16 cellular contexts compared by ENCODE assay signal in the genomic region with DNA sequence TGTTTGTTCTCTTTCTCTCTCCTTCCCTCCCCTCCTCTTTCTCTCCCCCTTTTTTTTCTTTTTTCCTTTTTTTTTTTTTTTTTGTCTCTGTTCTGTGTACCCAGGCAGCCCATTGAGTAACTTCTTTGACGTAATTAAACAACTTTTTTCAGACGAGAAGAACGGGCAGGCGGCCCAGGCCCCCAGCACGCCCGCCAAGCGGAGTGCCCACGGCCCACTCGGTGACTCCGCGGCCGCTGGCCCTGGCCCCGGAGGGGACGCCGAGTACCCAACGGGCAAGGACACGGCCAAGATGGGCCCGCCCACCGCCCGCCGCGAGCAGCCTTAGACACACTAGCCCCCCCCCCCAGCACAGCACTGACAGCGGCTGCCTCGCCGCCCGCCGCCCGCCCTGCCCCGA. TPM values are rescaled to one million over a fixed set of nuclear protein-coding genes. Genes with fewer than 3 reads are reported as not detected.
A peak's percentile ranks its signal among the peaks of the same experiment; 100 is the strongest.
DNase-seq lines count a peak whose midpoint lies in the region; ATAC-seq, FAIRE-seq and TF ChIP-seq lines count a peak whose summit lies in the region.
"Had no signal": no experiment of that assay in that cellular context is flagged by ENCODE, and none has a peak within 500 bp of the region (broad histone marks: within the 10 kb centered on the region; RNA-seq: fewer than 3 reads in every experiment).

No MANE protein-coding gene starts in this region.

- peak; percentile 47 for DNase-seq in GM23248
- peak; percentile 77 for DNase-seq in fibroblast of gingiva (ENCODE audit: low read depth)
- DNase-seq in HepG2 (ENCODE audit: low spot score) = no peak
- DNase-seq in DMS 273 (lab: John Stamatoyannopoulos, UW; ENCODE audit: unreplicated experiment) = no peak
- no peak for DNase-seq in AML-193 (lab: John Stamatoyannopoulos, UW)
- DNase-seq in kidney tubule cell (ENCODE audit: low spot score) = no peak
- DNase-seq: activated effector memory CD4-positive, alpha-beta T cell treated with Interleukin-2 at 50 U/mL for 16 hours; KBM-7; naive thymus-derived CD8-positive, alpha-beta T cell; NCI-H1694 treated with DMSO at 0.1 percent for 48 hours; NCI-H82; small intestine had no signal

- CTCF ChIA-PET in HepG2 (lab: Yijun Ruan, JAX; ENCODE audit: low intra/inter-chr PET ratio, low total read pairs) = no interaction called here

- no peaks in the 10 kb centered on the region for H3K4me1 ChIP-seq in GM23248 (ENCODE audit: insufficient read depth)
- no peaks in the 10 kb centered on the region for H3K4me1 ChIP-seq in HepG2 (ENCODE audit: insufficient read depth, low read length)
- peaks cover 34% of the 10 kb centered on the region for H3K4me1 ChIP-seq in stomach smooth muscle (ENCODE audit: control insufficient read depth, insufficient read depth, low read length)

- H4K20me1 ChIP-seq in GM23248 (ENCODE audit: insufficient read depth) = no peaks in the 10 kb centered on the region
- no peaks in the 10 kb centered on the region for H4K20me1 ChIP-seq in HepG2 (ENCODE audit: insufficient read depth, low read length)

- H3K9ac ChIP-seq in GM23248 = no peak overlapping the region
- H3K9ac ChIP-seq in HepG2 (ENCODE audit: insufficient read depth, low read depth, low read length) = no peak overlapping the region
- peak overlapping the region in 1 of 2 donors; percentile 29 for H3K9ac ChIP-seq in stomach smooth muscle (ENCODE audit: low read length in 2 of 2)

- H3K4me3 ChIP-seq in GM23248 (no peak overlapping the region), HepG2 (replicated peaks in 1 of 3; ENCODE audit: insufficient read depth in 1 of 3, low read depth in 2 of 3, low read length in 3 of 3) (no peak overlapping the region), stomach smooth muscle (ENCODE audit: low read length in 2 of 2) (peak overlapping the region in 1 of 2 donors; percentile 57)
- H3K4me3 ChIP-seq: cardiac muscle cell had no signal

- WGBS in GM23248 (ENCODE audit: low coverage in 1 of 2, low lambda C conversion rate in 2 of 2, missing lambda C conversion rate in 2 of 2), 2 experiments = 26 to 34% methylated on average over 19 to 29 of the region's 29 CpGs
- 39% methylated on average over 15 of the region's 29 CpGs for WGBS in HepG2 (ENCODE audit: low lambda C conversion rate)

- H3F3A ChIP-seq in GM23248 (ENCODE audit: insufficient read depth) = no peaks in the 10 kb centered on the region

- no peak for TF ChIP-seq RAD21 in HepG2 (CRISPR knock-in tag; IDR thresholded peaks at IDR 0.05)

- no peak overlapping the region for H2AFZ ChIP-seq in GM23248
- H2AFZ ChIP-seq in HepG2 (ENCODE audit: low read length) = no peak overlapping the region

- no peaks in the 10 kb centered on the region for H3K9me3 ChIP-seq in GM23248 (ENCODE audit: low read depth)
- H3K9me3 ChIP-seq in HepG2 (ENCODE audit: low read length) = peaks cover 7% of the 10 kb centered on the region; the same call in 1 of the 2 replicates
- H3K9me3 ChIP-seq in stomach smooth muscle (ENCODE audit: control insufficient read depth in 2 of 2, low read length in 2 of 2) = no peaks in the 10 kb centered on the region

- BruUV-seq in HepG2 (replicated peaks; lab: Mats Ljungman, UMichigan) = no TSS peak

- TF ChIP-seq POLR2A in HepG2 (IDR thresholded peaks at IDR 0.05; ENCODE audit: insufficient read depth in 1 of 2, low read depth in 2 of 2, low read length in 2 of 2) = no peak

- peaks cover 5% of the 10 kb centered on the region; the same call in 1 of the 2 replicates for H3K27me3 ChIP-seq in GM23248 (replicated peaks; ENCODE audit: insufficient read depth)
- H3K27me3 ChIP-seq in HepG2 (ENCODE audit: control insufficient read depth in 1 of 2, insufficient read depth in 2 of 2, low read length in 2 of 2) = peaks cover 1 to 6% of the 10 kb centered on the region in 2 experiments; a peak in 1 of 5 replicates
- no peaks in the 10 kb centered on the region for H3K27me3 ChIP-seq in stomach smooth muscle (ENCODE audit: control insufficient read depth in 1 of 2, insufficient read depth in 2 of 2, low read length in 2 of 2)
- H3K27me3 ChIP-seq: cardiac muscle cell had no signal

- H3K36me3 ChIP-seq in GM23248 (ENCODE audit: low read depth) = no peaks in the 10 kb centered on the region
- H3K36me3 ChIP-seq in HepG2 (replicated peaks in 1 of 2; ENCODE audit: control insufficient read depth in 1 of 2, insufficient read depth in 2 of 2, low read length in 2 of 2) = no peaks in the 10 kb centered on the region
- H3K36me3 ChIP-seq in stomach smooth muscle (ENCODE audit: control insufficient read depth in 2 of 2, insufficient read depth in 2 of 2, low read length in 2 of 2) = peaks cover 0 to 2% of the 10 kb centered on the region in 2 donors
- H3K36me3 ChIP-seq: cardiac muscle cell had no signal

- no peaks in the 10 kb centered on the region for H3K9me2 ChIP-seq in GM23248 (ENCODE audit: insufficient read depth)

- intact Hi-C loops in HepG2 (cut with micrococcal nuclease; ENCODE audit: unreplicated experiment) = no loop called here

- no peak for FAIRE-seq in HepG2 (lab: Jason Lieb, UNC)
- FAIRE-seq: endothelial cell of umbilical vein, small intestine had no signal

- no peak for ATAC-seq in HepG2
- no peak for ATAC-seq in HG03139 (IDR thresholded peaks at IDR 0.05; ENCODE audit: unreplicated experiment)
- ATAC-seq: naive thymus-derived CD8-positive, alpha-beta T cell had no signal

- H3K4me2 ChIP-seq in GM23248 (ENCODE audit: unreplicated experiment) (peak overlapping the region; percentile 28), HepG2 (ENCODE audit: low read depth, low read length) (no peak overlapping the region)

- POLR2A ChIA-PET in HepG2 (lab: Yijun Ruan, JAX) = no interaction called here

- TF ChIP-seq CTCF in HepG2 (CRISPR knock-in tag; IDR thresholded peaks at IDR 0.05) = no peak

- no peak for TF ChIP-seq EP300 in HepG2 (IDR thresholded peaks at IDR 0.05; ENCODE audit: low read depth in 2 of 2, low read length in 2 of 2)
- no peak for TF ChIP-seq EP300 in HepG2 (CRISPR knock-in tag; IDR thresholded peaks at IDR 0.05; ENCODE audit: borderline replicate concordance)

- H3K79me2 ChIP-seq in GM23248 (ENCODE audit: insufficient read depth) (no peaks in the 10 kb centered on the region), HepG2 (ENCODE audit: insufficient read depth, low read length) (no peaks in the 10 kb centered on the region)

- H3K27ac ChIP-seq in GM23248 (no peak overlapping the region), HepG2 (ENCODE audit: extremely low read length, insufficient read depth, low read length) (no peak overlapping the region), stomach smooth muscle (ENCODE audit: low read length) (peak overlapping the region; percentile 80)
- H3K27ac ChIP-seq: cardiac muscle cell had no signal

- in situ Hi-C loops in GM23248 (cut with MboI) = no loop called here
- in situ Hi-C loops in HepG2 (cut with HindIII; ENCODE audit: extremely low pct_ligation_motif_present, low pct_unique_long_range_greater_than_20kb) = no loop called here

TF ChIP-seq in HepG2, 621 proteins besides CTCF, POLR2A, EP300 and RAD21:
- TF ChIP-seq SAP130 (CRISPR knock-in tag; IDR thresholded peaks at IDR 0.05; ENCODE audit: low read depth) = no peak
- TF ChIP-seq, protein P1, sequence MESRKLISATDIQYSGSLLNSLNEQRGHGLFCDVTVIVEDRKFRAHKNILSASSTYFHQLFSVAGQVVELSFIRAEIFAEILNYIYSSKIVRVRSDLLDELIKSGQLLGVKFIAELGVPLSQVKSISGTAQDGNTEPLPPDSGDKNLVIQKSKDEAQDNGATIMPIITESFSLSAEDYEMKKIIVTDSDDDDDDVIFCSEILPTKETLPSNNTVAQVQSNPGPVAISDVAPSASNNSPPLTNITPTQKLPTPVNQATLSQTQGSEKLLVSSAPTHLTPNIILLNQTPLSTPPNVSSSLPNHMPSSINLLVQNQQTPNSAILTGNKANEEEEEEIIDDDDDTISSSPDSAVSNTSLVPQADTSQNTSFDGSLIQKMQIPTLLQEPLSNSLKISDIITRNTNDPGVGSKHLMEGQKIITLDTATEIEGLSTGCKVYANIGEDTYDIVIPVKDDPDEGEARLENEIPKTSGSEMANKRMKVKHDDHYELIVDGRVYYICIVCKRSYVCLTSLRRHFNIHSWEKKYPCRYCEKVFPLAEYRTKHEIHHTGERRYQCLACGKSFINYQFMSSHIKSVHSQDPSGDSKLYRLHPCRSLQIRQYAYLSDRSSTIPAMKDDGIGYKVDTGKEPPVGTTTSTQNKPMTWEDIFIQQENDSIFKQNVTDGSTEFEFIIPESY (CRISPR knock-in tag; IDR thresholded peaks at IDR 0.05) = 0 out of 2 replicates have a peak, but pooled peaks have one; percentile 31

RNA-seq across cellular contexts. Expression of a gene that starts 26.2 kb away (rescaled TPM):
- 22.1 and 29.3 TPM in 2 replicates for total RNA-seq in GM23248 (2014; rRNA removed; shearing (Covaris generic))
- polyA plus RNA-seq in GM23248 (2016; fragmentation: Nextera tagmentation; extraction: Ambion mirVana) (27.1 and 28.8 TPM in 2 replicates), HepG2 (2011; rRNA removed) (27.7 and 37.6 TPM in 2 replicates)
- 21.8 and 22.3 TPM in 2 replicates for total RNA-seq in HepG2 (2016; rRNA removed; fragmentation: Illumina TruSeq; extraction: Trizol)
- 10.4 and 12.3 TPM in 2 replicates for total RNA-seq in HepG2 (2016; cell fraction: cytosol; rRNA removed; fragmentation: Illumina TruSeq; extraction: Trizol; ENCODE audit: low read depth)
- total RNA-seq in HepG2 (2016; cell fraction: insoluble cytoplasmic fraction; rRNA removed; fragmentation: Illumina TruSeq; extraction: Trizol) = 21.2 and 23.8 TPM in 2 replicates
- total RNA-seq in HepG2 (2016; cell fraction: membrane; rRNA removed; fragmentation: Illumina TruSeq; extraction: Trizol) = 16.9 and 20.1 TPM in 2 replicates
- 12.2 and 12.9 TPM in 2 replicates for total RNA-seq in HepG2 (2016; cell fraction: nucleus; rRNA removed; fragmentation: Illumina TruSeq; extraction: Trizol)
- 24.6 and 33.1 TPM in 2 replicates for polyA plus RNA-seq in HepG2 (2011; cell fraction: cytosol; rRNA removed)
- 72.4 and 74.8 TPM in 2 replicates for polyA plus RNA-seq in HepG2 (2011; cell fraction: nucleus; rRNA removed)
- 15.8 and 25.3 TPM in 2 replicates for polyA plus RNA-seq in HepG2 (2012)
- 8.6 and 10.0 TPM in 2 replicates for polyA plus RNA-seq in HepG2 (2016; cell fraction: cytosol; fragmentation: Illumina TruSeq; extraction: Trizol; ENCODE audit: low read depth)
- 23.8 and 24.4 TPM in 2 replicates for polyA plus RNA-seq in HepG2 (2016; cell fraction: insoluble cytoplasmic fraction; fragmentation: Illumina TruSeq; extraction: Trizol; ENCODE audit: low read depth)
- polyA plus RNA-seq in HepG2 (2016; cell fraction: membrane; fragmentation: Illumina TruSeq; extraction: Trizol; ENCODE audit: low read depth) = 15.0 and 16.7 TPM in 2 replicates
- 23.4 and 24.8 TPM in 2 replicates for polyA plus RNA-seq in HepG2 (2016; cell fraction: nucleus; fragmentation: Illumina TruSeq; extraction: Trizol; ENCODE audit: insufficient read depth, low read depth)
- 21.3 and 36.0 TPM in 2 replicates for polyA minus RNA-seq in HepG2 (2011; rRNA and poly(A)+ RNA removed; ENCODE audit: low replicate concordance)
- 7.4 and 16.7 TPM in 2 replicates for polyA minus RNA-seq in HepG2 (2011; cell fraction: cytosol; rRNA and poly(A)+ RNA removed)
- 8.7 and 9.8 TPM in 2 replicates for polyA minus RNA-seq in HepG2 (2011; cell fraction: nucleus; rRNA and poly(A)+ RNA removed)

Comparison
In these comparisons a context has a peak if more than half of its experiments do, and no peak if none do; other contexts are left out.
1. DNase-seq: peak in GM23248 (single experiment) and fibroblast of gingiva (single experiment); none in HepG2 (single experiment), DMS 273 (single experiment), AML-193 (0 of 2) and kidney tubule cell (single experiment).